1 cellular context compared by ENCODE assay signal in genomic region chr10:73893386-73893785, GRCh38.
TF ChIP-seq lines count a peak whose summit lies in the region.

No MANE protein-coding gene starts in this region.

TF ChIP-seq in IMR-90, 13 proteins besides CTCF, POLR2A, EP300 and RAD21 (continued from another document):
- TF ChIP-seq ELK1 (IDR thresholded peaks at IDR 0.05; ENCODE audit: borderline replicate concordance, low read depth, low read length): no peak
TF ChIP-seq in IMR-90: peak in this region for 0.
